In the genomic region with DNA sequence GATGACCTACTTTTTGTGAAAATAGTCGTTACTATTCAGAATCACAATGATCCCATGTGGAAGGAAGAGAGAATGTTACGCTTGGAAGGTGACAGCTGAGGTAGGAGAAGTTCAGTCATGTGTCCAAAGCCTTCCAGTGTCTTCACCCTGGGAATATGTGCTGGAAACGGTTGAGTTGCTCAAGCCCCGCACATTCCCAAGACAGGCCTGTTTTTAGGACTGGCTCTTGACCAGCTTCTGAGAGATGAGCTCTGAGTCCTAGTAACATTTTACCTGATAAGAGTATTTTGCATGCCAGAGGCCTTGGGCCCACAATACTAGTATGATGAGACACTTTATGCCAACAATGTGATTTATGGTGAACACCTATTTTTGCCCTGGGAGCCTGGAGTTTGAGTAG, we compare ENCODE assay signal across 22 cellular contexts.
"Had no signal": no experiment of that assay in that cellular context is flagged by ENCODE, and none has a peak within 500 bp of the region (broad histone marks: within the 10 kb centered on the region; RNA-seq: fewer than 3 reads in every experiment).

No MANE protein-coding gene starts in this region.

- H3K27me3 ChIP-seq: esophagus squamous epithelium, neural progenitor cell, right atrium auricular region, sigmoid colon, stomach, tibial nerve, upper lobe of left lung had no signal

- H3K4me1 ChIP-seq: neural progenitor cell, prostate gland, tibial nerve had no signal

- H3K4me3 ChIP-seq: esophagus squamous epithelium, neural progenitor cell, prostate gland, right atrium auricular region, sigmoid colon, stomach, thoracic aorta, tibial nerve, upper lobe of left lung had no signal

- H3K9me3 ChIP-seq: esophagus squamous epithelium, prostate gland, right atrium auricular region, sigmoid colon, stomach, thoracic aorta, tibial nerve, upper lobe of left lung had no signal

- ATAC-seq: effector memory CD8-positive, alpha-beta T cell; naive thymus-derived CD4-positive, alpha-beta T cell; stimulated activated effector memory CD8-positive, alpha-beta T cell treated with anti-CD3 and anti-CD28 coated beads, Interleukin-12 subunit alpha, Interleukin-12 subunit beta, amount 100 ng/mL, for 72 hours had no signal

- H3K27ac ChIP-seq: esophagus squamous epithelium, neural progenitor cell, prostate gland, right atrium auricular region, stomach, thoracic aorta, tibial nerve, upper lobe of left lung had no signal

- H3K36me3 ChIP-seq: esophagus squamous epithelium, neural progenitor cell, prostate gland, right atrium auricular region, sigmoid colon, thoracic aorta, upper lobe of left lung had no signal

- DNase-seq: cerebellar nuclear complex; cortex of kidney; effector memory CD8-positive, alpha-beta T cell; erythroblast; esophagus squamous epithelium; foreskin melanocyte; kidney; mesendoderm; midbrain; naive thymus-derived CD4-positive, alpha-beta T cell; sigmoid colon; stimulated activated CD4-positive, alpha-beta T cell treated with anti-CD3 and anti-CD28 coated beads, Interleukin-2, amount 100 ng/mL, for 24 hours; stimulated activated CD4-positive, alpha-beta T cell treated with anti-CD3 and anti-CD28 coated beads, Interleukin-4, amount 100 ng/mL, for 24 hours; stimulated activated naive CD4-positive, alpha-beta T cell treated with Interleukin-2 at 50 U/mL for 16 hours; stomach had no signal
